ENCODE assay signal across 8 cellular contexts in genomic region chr14:23988229-23988609, GRCh38. TPM values are rescaled to one million over a fixed set of nuclear protein-coding genes. Genes with fewer than 3 reads are reported as not detected.
DNase-seq lines count a peak whose midpoint lies in the region; ATAC-seq and TF ChIP-seq lines count a peak whose summit lies in the region.
"Not testable (repeated sequence)": the region's sequence is repeated elsewhere in the genome, so short reads cannot be mapped to it uniquely, and the experiment has no call there.

No MANE protein-coding gene starts in this region.

- H3K9me2 ChIP-seq in Karpas-422 (replicated peaks; ENCODE audit: insufficient read depth, low read length): not testable (repeated sequence)

- H3K9me3 Mint-ChIP-seq in activated T-cell treated with anti-CD3 and anti-CD28 coated beads, Interleukin-2, amount 50 U/mL, for 24 hours; memory B cell: not testable (repeated sequence)

- H3K27ac Mint-ChIP-seq in activated T-cell treated with anti-CD3 and anti-CD28 coated beads, Interleukin-2, amount 50 U/mL, for 24 hours: peak overlapping the region; percentile 11
- H3K27ac Mint-ChIP-seq in memory B cell: peak overlapping the region; percentile 38

- H3K27ac ChIP-seq in BLaER1 treated with 17β-estradiol and CSF1 and Interleukin-3, amounts not matched to agents 10 nM and 100 nM: peak overlapping the region in 10 of 11 experiments; percentile 53 to 81 (median 74); a peak in 19 of 22 replicates
- H3K27ac ChIP-seq in Karpas-422 (ENCODE audit: low read length): not testable (repeated sequence)
- H3K27ac ChIP-seq in skin epidermis: peak overlapping the region in 16 of 21 experiments; percentile 43 to 91 (median 77)

- peak overlapping the region; percentile 87 to 99 (median 95) for H3K4me2 ChIP-seq in BLaER1 treated with 17β-estradiol and CSF1 and Interleukin-3, amounts not matched to agents 10 nM and 100 nM
- peak overlapping the region; percentile 82 for H3K4me2 ChIP-seq in Karpas-422 (ENCODE audit: low read depth, low read length, poor library complexity, severe bottlenecking)

- not testable (repeated sequence) for H3K79me2 ChIP-seq in Karpas-422 (ENCODE audit: low read length)

- H3K27me3 Mint-ChIP-seq in activated T-cell treated with anti-CD3 and anti-CD28 coated beads, Interleukin-2, amount 50 U/mL, for 24 hours; memory B cell: not testable (repeated sequence)

- peaks cover 14% of the 10 kb centered on the region for H3K36me3 Mint-ChIP-seq in activated T-cell treated with anti-CD3 and anti-CD28 coated beads, Interleukin-2, amount 50 U/mL, for 24 hours (ENCODE audit: low read depth)
- H3K36me3 Mint-ChIP-seq in memory B cell: not testable (repeated sequence)

- not testable (repeated sequence) for H3K9me3 ChIP-seq in BLaER1 treated with 17β-estradiol and CSF1 and Interleukin-3, amounts not matched to agents 10 nM and 100 nM (replicated peaks in 1 of 11); Karpas-422 (ENCODE audit: low read length)

- TF ChIP-seq CTCF in epithelial cell of esophagus (IDR thresholded peaks at IDR 0.05; ENCODE audit: insufficient read depth, low read depth, low read length, missing control alignments): not testable (repeated sequence)

- H3K9ac ChIP-seq in BLaER1 treated with 17β-estradiol and CSF1 and Interleukin-3, amounts not matched to agents 10 nM and 100 nM: peak overlapping the region; percentile 62 to 83 (median 79); a peak in 17 of 22 replicates
- peak overlapping the region; percentile 77 for H3K9ac ChIP-seq in Karpas-422 (ENCODE audit: low read length)

- peak; percentile 7 for ATAC-seq in GM19397 (IDR thresholded peaks at IDR 0.05; ENCODE audit: unreplicated experiment)
- peak; percentile 5 for ATAC-seq in HG02884 (IDR thresholded peaks at IDR 0.05; ENCODE audit: unreplicated experiment)
- ATAC-seq in memory B cell (ENCODE audit: low read depth): peak; percentile 9

- peak overlapping the region; percentile 49 to 74 (median 62); a peak in 18 of 20 replicates for H3K4me3 ChIP-seq in BLaER1 treated with 17β-estradiol and CSF1 and Interleukin-3, amounts not matched to agents 10 nM and 100 nM
- H3K4me3 ChIP-seq in Karpas-422 (ENCODE audit: low read length) (peak overlapping the region; percentile 71), epithelial cell of esophagus (ENCODE audit: low read length) (peak overlapping the region; percentile 13), skin epidermis (peak overlapping the region in 5 of 7 experiments; percentile 34 to 40 (median 37))

- H3K4me3 Mint-ChIP-seq in activated T-cell treated with anti-CD3 and anti-CD28 coated beads, Interleukin-2, amount 50 U/mL, for 24 hours: peak overlapping the region; percentile 84
- H3K4me3 Mint-ChIP-seq in memory B cell: peak overlapping the region; percentile 85

- DNase-seq in Karpas-422; activated T-cell treated with anti-CD3 and anti-CD28 coated beads, Interleukin-2, amount 50 U/mL, for 24 hours; epithelial cell of esophagus (ENCODE audit: low read depth); memory B cell (ENCODE audit: low spot score in 2 of 2): not testable (repeated sequence)

- H3K27me3 ChIP-seq in BLaER1 treated with 17β-estradiol and CSF1 and Interleukin-3, amounts not matched to agents 10 nM and 100 nM; Karpas-422 (ENCODE audit: low read length): not testable (repeated sequence)

- peaks cover 0 to 15% (median 2%) of the 10 kb centered on the region in 11 experiments; a peak in 10 of 22 replicates for H3K36me3 ChIP-seq in BLaER1 treated with 17β-estradiol and CSF1 and Interleukin-3, amounts not matched to agents 10 nM and 100 nM
- not testable (repeated sequence) for H3K36me3 ChIP-seq in Karpas-422 (ENCODE audit: insufficient read depth, low read length)

- H4K20me1 ChIP-seq in BLaER1 treated with 17β-estradiol and CSF1 and Interleukin-3, amounts not matched to agents 10 nM and 100 nM; Karpas-422 (ENCODE audit: insufficient read depth, low read depth, low read length): not testable (repeated sequence)

- H3K4me1 ChIP-seq in BLaER1 treated with 17β-estradiol and CSF1 and Interleukin-3, amounts not matched to agents 10 nM and 100 nM: peaks cover 18 to 67% (median 42%) of the 10 kb centered on the region in 10 experiments
- peaks cover 16% of the 10 kb centered on the region for H3K4me1 ChIP-seq in Karpas-422 (ENCODE audit: low read length)

- peaks cover 25% of the 10 kb centered on the region for H3K4me1 Mint-ChIP-seq in activated T-cell treated with anti-CD3 and anti-CD28 coated beads, Interleukin-2, amount 50 U/mL, for 24 hours (ENCODE audit: low read depth)
- peaks cover 19% of the 10 kb centered on the region for H3K4me1 Mint-ChIP-seq in memory B cell

- H2AFZ ChIP-seq in Karpas-422 (ENCODE audit: low read length): not testable (repeated sequence)

RNA-seq across cellular contexts. Expression of gene DHRS4L2, which starts 0.5 kb away (rescaled TPM):
- 53.7 and 66.1 TPM in 2 replicates for total RNA-seq in Karpas-422 (2014; rRNA removed; shearing (Covaris generic); ENCODE audit: low replicate concordance)

RNA-seq across cellular contexts. Expression of gene DHRS4, which starts 34.6 kb away (rescaled TPM):
- 63.8 and 175 TPM in 2 replicates for total RNA-seq in Karpas-422 (2014; rRNA removed; shearing (Covaris generic); ENCODE audit: low replicate concordance)

Comparison
In these comparisons a context has a peak if more than half of its experiments do, and no peak if none do; other contexts are left out.
1. H3K4me3 ChIP-seq: peak in every context shown above with its lines; median percentile 71 in Karpas-422; 62 in BLaER1 treated with 17β-estradiol and CSF1 and Interleukin-3, amounts not matched to agents 10 nM and 100 nM; 37 in skin epidermis; 13 in epithelial cell of esophagus.